In the genomic region with DNA sequence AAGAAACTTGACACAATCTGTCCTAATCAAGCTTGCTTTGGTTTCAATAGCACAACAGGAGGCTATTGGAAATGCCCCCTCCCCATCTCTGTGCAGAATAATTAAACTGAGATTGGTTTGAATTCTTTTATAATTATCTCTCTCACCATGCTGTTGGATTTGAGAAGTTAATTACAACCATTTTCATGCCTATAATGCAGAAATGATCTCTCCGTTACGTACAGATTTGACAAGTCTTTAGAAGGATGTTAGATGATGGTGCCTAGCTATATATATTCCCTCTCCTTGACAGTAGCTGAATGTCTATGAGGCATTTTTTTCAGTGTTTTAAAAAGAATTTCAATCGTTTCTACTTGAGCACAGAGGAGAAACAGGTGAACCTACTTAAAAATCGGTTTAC, we compare ENCODE assay signal across 26 cellular contexts.
DNase-seq lines count a peak whose midpoint lies in the region; ATAC-seq, FAIRE-seq and TF ChIP-seq lines count a peak whose summit lies in the region.
"Had no signal": no experiment of that assay in that cellular context is flagged by ENCODE, and none has a peak within 500 bp of the region (broad histone marks: within the 10 kb centered on the region; RNA-seq: fewer than 3 reads in every experiment).

No MANE protein-coding gene starts in this region.

- peaks cover 0 to 3% (median 0%) of the 10 kb centered on the region in 5 experiments for H3K9me3 Mint-ChIP-seq in brain
- no peaks in the 10 kb centered on the region for H3K9me3 Mint-ChIP-seq in neural progenitor cell
- H3K9me3 Mint-ChIP-seq: GM23338 had no signal

- peaks cover 3% of the 10 kb centered on the region for H3K9me3 ChIP-seq in DND-41 (ENCODE audit: insufficient read depth, low read length, severe bottlenecking)
- no peaks in the 10 kb centered on the region for H3K9me3 ChIP-seq in neural progenitor cell (ENCODE audit: low read depth)
- H3K9me3 ChIP-seq: A549; BE2C; BLaER1 treated with 17β-estradiol and CSF1 and Interleukin-3, amounts not matched to agents 10 nM and 100 nM; HAP-1 had no signal

- H3K9ac ChIP-seq in DND-41 (ENCODE audit: low read depth, low read length) (no peak overlapping the region), neural progenitor cell (no peak overlapping the region)
- H3K9ac ChIP-seq: BLaER1 treated with 17β-estradiol and CSF1 and Interleukin-3, amounts not matched to agents 10 nM and 100 nM had no signal

- H3K27ac Mint-ChIP-seq in brain = peak overlapping the region in 3 of 5 experiments; percentile 1 to 31 (median 5)
- no peak overlapping the region for H3K27ac Mint-ChIP-seq in neural progenitor cell
- H3K27ac Mint-ChIP-seq: CD14-positive monocyte; CD4-positive, alpha-beta T cell; CD8-positive, alpha-beta memory T cell; GM23338; HFFc6 had no signal

- H3K4me3 ChIP-seq in DND-41 (ENCODE audit: low read depth in 1 of 2, low read length in 2 of 2) = no peak overlapping the region
- H3K4me3 ChIP-seq in neural progenitor cell = peak overlapping the region; percentile 2
- H3K4me3 ChIP-seq: A549; BLaER1 treated with 17β-estradiol and CSF1 and Interleukin-3, amounts not matched to agents 10 nM and 100 nM; GM23338; HAP-1 had no signal

- H3K36me3 Mint-ChIP-seq in brain = no peaks in the 10 kb centered on the region
- H3K36me3 Mint-ChIP-seq in neural progenitor cell = no peaks in the 10 kb centered on the region
- H3K36me3 Mint-ChIP-seq: CD14-positive monocyte had no signal

- no peaks in the 10 kb centered on the region for H3K27me3 Mint-ChIP-seq in brain
- H3K27me3 Mint-ChIP-seq in neural progenitor cell (ENCODE audit: insufficient read depth, low read depth) = no peaks in the 10 kb centered on the region
- H3K27me3 Mint-ChIP-seq: CD4-positive, alpha-beta T cell; CD8-positive, alpha-beta memory T cell had no signal

- H3K4me1 ChIP-seq in DND-41 (ENCODE audit: insufficient read depth, low read length) = peaks cover 7% of the 10 kb centered on the region; the same call in 1 of the 2 replicates
- peaks cover 17% of the 10 kb centered on the region for H3K4me1 ChIP-seq in neural progenitor cell
- H3K4me1 ChIP-seq: A549; BE2C; BLaER1 treated with 17β-estradiol and CSF1 and Interleukin-3, amounts not matched to agents 10 nM and 100 nM; HAP-1 had no signal

- no peaks in the 10 kb centered on the region for H3K27me3 ChIP-seq in DND-41 (ENCODE audit: insufficient read depth, low read length, poor library complexity)
- no peaks in the 10 kb centered on the region for H3K27me3 ChIP-seq in neural progenitor cell
- H3K27me3 ChIP-seq: BE2C; BLaER1 treated with 17β-estradiol and CSF1 and Interleukin-3, amounts not matched to agents 10 nM and 100 nM had no signal

- DNase-seq in DND-41 = no peak
- DNase-seq in neural progenitor cell (ENCODE audit: low spot score) = peak; percentile 48
- DNase-seq in NCI-H1436 treated with DMSO at 0.1 percent for 48 hours (lab: John Stamatoyannopoulos, UW) = no peak
- no peak for DNase-seq in urothelium cell line (ENCODE audit: low spot score)
- no peak for DNase-seq in stimulated activated naive CD8-positive, alpha-beta T cell treated with anti-CD3 and anti-CD28 coated beads, Interleukin-15, Interleukin-2, amounts not matched to agents 100 U/mL and 50 U/mL, for 24 hours
- no peak for DNase-seq in GM03348 (ENCODE audit: low spot score)
- DNase-seq: 8988T; ACHN; AML-193; BE2C; Calu3; CD4-positive, alpha-beta T cell; CD8-positive, alpha-beta memory T cell; DMS53; DMS79 treated with DMSO at 0.1 percent for 48 hours; GDM1; HFFc6 had no signal

- H3K4me2 ChIP-seq in DND-41 (ENCODE audit: insufficient read depth, low read length) (no peak overlapping the region), neural progenitor cell (peak overlapping the region; percentile 38)
- H3K4me2 ChIP-seq: A549; BLaER1 treated with 17β-estradiol and CSF1 and Interleukin-3, amounts not matched to agents 10 nM and 100 nM; GM23338 had no signal

- ATAC-seq in DND-41 (ENCODE audit: insufficient read depth, low read depth) = no peak
- ATAC-seq in stimulated activated naive CD8-positive, alpha-beta T cell treated with anti-CD3 and anti-CD28 coated beads, Interleukin-15, Interleukin-2, amounts not matched to agents 100 U/mL and 50 U/mL, for 24 hours = no peak
- ATAC-seq: A549, GM23338 had no signal

- peak overlapping the region; percentile 47; the same call in 1 of the 2 replicates for H2AFZ ChIP-seq in DND-41 (ENCODE audit: low read depth, low read length)
- H2AFZ ChIP-seq in neural progenitor cell (replicated peaks) = no peak overlapping the region
- H2AFZ ChIP-seq: GM23338 had no signal

- H3K36me3 ChIP-seq in DND-41 (ENCODE audit: insufficient read depth, low read length) (no peaks in the 10 kb centered on the region), neural progenitor cell (no peaks in the 10 kb centered on the region)
- H3K36me3 ChIP-seq: BE2C; BLaER1 treated with 17β-estradiol and CSF1 and Interleukin-3, amounts not matched to agents 10 nM and 100 nM; HAP-1 had no signal

- no peak for TF ChIP-seq CTCF in DND-41 (IDR thresholded peaks at IDR 0.05; ENCODE audit: borderline replicate concordance, extremely low read depth, low read length, poor library complexity, severe bottlenecking)
- TF ChIP-seq CTCF in brain (conservative IDR thresholded peaks at IDR 0.05) = no peak
- no peak for TF ChIP-seq CTCF in neural progenitor cell (IDR thresholded peaks at IDR 0.05)

- no peak overlapping the region for H3K4me3 Mint-ChIP-seq in brain
- no peak overlapping the region for H3K4me3 Mint-ChIP-seq in neural progenitor cell
- H3K4me3 Mint-ChIP-seq: CD14-positive monocyte; CD4-positive, alpha-beta T cell; CD8-positive, alpha-beta memory T cell; GM23338; HFFc6 had no signal

- H3F3A ChIP-seq in neural progenitor cell (ENCODE audit: low read depth) = no peaks in the 10 kb centered on the region

- H3K4me1 Mint-ChIP-seq in brain (peaks cover 15% of the 10 kb centered on the region), neural progenitor cell (peaks cover 16% of the 10 kb centered on the region)
- H3K4me1 Mint-ChIP-seq: CD14-positive monocyte; CD8-positive, alpha-beta memory T cell had no signal

- no peaks in the 10 kb centered on the region for H4K20me1 ChIP-seq in DND-41 (ENCODE audit: insufficient read depth, low read length)
- H4K20me1 ChIP-seq in neural progenitor cell (ENCODE audit: low read depth) = no peaks in the 10 kb centered on the region
- H4K20me1 ChIP-seq: BLaER1 treated with 17β-estradiol and CSF1 and Interleukin-3, amounts not matched to agents 10 nM and 100 nM had no signal

- H3K27ac ChIP-seq in DND-41 (ENCODE audit: low read length) = no peak overlapping the region
- H3K27ac ChIP-seq in neural progenitor cell = no peak overlapping the region
- H3K27ac ChIP-seq: A549; BLaER1 treated with 17β-estradiol and CSF1 and Interleukin-3, amounts not matched to agents 10 nM and 100 nM had no signal

- FAIRE-seq in urothelium cell line (lab: Jason Lieb, UNC) = no peak
- FAIRE-seq: A549, GM12891, GM18507, H54 had no signal

- H3K79me2 ChIP-seq in DND-41 (ENCODE audit: insufficient read depth, low read length) = no peaks in the 10 kb centered on the region
- H3K79me2 ChIP-seq in neural progenitor cell (ENCODE audit: low read depth) = no peaks in the 10 kb centered on the region
